In the genomic region with DNA sequence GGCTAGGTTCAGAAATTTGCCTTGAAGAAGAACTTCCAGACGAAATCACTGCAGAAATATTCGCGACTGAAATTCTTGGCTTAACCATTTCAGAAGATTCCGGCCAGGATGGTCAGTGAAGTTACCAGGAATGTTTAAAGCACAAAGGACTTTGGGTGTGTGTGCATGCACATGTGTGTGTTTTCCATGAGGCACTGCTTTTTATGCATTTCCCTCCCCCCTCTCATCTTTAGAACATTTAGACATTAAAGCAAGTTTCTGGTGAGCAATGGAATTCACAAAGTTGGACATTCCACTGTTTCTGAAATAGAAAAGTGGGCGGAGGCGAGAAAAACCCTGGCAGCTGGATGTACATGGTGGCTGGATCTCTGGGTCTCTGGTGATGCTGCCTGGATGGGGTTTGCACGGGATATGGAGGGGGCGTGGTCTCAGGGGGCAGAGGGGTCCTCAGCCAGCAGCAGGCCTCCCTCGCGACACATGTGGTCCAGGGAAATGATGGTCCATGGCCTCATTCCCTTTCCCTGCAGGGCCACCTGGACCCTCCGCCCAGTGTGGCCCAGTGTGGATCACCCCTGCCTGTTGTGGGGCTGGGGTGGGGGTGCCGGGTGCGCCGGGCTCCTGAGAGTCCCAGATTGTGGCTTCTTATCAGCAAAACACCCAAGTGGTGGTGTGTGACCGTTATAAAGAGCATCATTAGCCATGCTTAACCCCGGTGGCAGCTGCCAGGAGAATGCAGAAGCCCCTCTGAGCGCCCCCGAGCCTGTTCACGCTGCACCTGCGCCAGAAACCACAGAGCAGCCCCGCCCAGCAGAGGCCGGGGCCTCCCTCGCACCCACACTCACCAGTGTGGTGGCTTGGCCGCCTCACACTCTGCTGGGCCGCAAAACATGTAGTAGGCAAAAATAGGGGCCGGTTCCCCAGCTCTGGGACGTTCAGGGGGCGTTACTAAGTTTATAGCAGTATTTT, we compare ENCODE assay signal across 1 cellular context.
TF ChIP-seq lines count a peak whose summit lies in the region.

No MANE protein-coding gene starts in this region.

TF ChIP-seq in endothelial cell of umbilical vein, 7 proteins besides CTCF, POLR2A, EP300 and RAD21 (continued from another document):
- TF ChIP-seq FOS (IDR thresholded peaks at IDR 0.05; ENCODE audit: borderline replicate concordance, insufficient read depth, low read length) (no peak), JUN (IDR thresholded peaks at IDR 0.05; ENCODE audit: borderline replicate concordance, insufficient read depth, insufficient read length, low read depth) (no peak), MYC (IDR thresholded peaks at IDR 0.05; ENCODE audit: low read depth, low read length) (no peak)
- TF ChIP-seq, protein P1, sequence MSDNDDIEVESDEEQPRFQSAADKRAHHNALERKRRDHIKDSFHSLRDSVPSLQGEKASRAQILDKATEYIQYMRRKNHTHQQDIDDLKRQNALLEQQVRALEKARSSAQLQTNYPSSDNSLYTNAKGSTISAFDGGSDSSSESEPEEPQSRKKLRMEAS (IDR thresholded peaks at IDR 0.05; ENCODE audit: insufficient read depth, insufficient read length): no peak
